In the genomic region with DNA sequence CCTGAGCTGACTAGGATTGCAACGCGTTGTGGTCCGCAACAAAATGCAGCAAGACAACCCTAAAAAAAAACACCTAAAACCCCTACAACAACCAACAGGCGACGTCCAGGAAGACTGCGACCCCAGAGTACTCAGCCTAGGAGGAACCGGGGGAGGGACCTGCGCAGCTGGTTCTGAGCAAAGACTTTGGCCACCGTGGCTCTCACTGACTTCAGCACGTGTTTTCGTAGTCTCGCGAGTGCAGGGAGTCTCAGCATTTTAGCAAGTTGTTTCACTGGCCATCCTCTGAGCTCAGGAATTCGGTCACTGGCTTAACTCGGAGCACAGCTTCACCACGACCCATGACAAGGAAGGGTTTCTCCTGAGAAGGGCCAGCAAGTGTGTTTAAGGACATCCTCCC, we compare ENCODE assay signal across 1 cellular context.
TF ChIP-seq lines count a peak whose summit lies in the region.

No MANE protein-coding gene starts in this region.

TF ChIP-seq in K562, 482 proteins besides CTCF, POLR2A, EP300 and RAD21:
- TF ChIP-seq CHD1 (IDR thresholded peaks at IDR 0.05; ENCODE audit: low read length) (no peak), CHD2 (IDR thresholded peaks at IDR 0.05; ENCODE audit: low read depth, low read length) (peak; percentile 79), MTF1 (CRISPR knock-in tag; IDR thresholded peaks at IDR 0.05; ENCODE audit: borderline replicate concordance) (no peak), ZNF431 (CRISPR knock-in tag; IDR thresholded peaks at IDR 0.05) (no peak), BHLHE40 (IDR thresholded peaks at IDR 0.05; ENCODE audit: low read length) (peak; percentile 18; the same call in 1 of the 2 replicates), RBM22 (IDR thresholded peaks at IDR 0.05; ENCODE audit: low read depth, low read length, poor library complexity, severe bottlenecking) (no peak), POLR2AphosphoS2 (IDR thresholded peaks at IDR 0.05; ENCODE audit: low read length) (no peak), ZNF551 (CRISPR knock-in tag; IDR thresholded peaks at IDR 0.05) (no peak), ZNF583 (CRISPR knock-in tag; IDR thresholded peaks at IDR 0.05) (no peak), NRF1 (conservative IDR thresholded peaks at IDR 0.05 in 1 of 2, IDR thresholded peaks at IDR 0.05 in 1 of 2) (peak; percentile 45 to 55; a peak in 3 of 4 replicates), ZNF785 (CRISPR knock-in tag; IDR thresholded peaks at IDR 0.05) (no peak)
- TF ChIP-seq, protein P1, sequence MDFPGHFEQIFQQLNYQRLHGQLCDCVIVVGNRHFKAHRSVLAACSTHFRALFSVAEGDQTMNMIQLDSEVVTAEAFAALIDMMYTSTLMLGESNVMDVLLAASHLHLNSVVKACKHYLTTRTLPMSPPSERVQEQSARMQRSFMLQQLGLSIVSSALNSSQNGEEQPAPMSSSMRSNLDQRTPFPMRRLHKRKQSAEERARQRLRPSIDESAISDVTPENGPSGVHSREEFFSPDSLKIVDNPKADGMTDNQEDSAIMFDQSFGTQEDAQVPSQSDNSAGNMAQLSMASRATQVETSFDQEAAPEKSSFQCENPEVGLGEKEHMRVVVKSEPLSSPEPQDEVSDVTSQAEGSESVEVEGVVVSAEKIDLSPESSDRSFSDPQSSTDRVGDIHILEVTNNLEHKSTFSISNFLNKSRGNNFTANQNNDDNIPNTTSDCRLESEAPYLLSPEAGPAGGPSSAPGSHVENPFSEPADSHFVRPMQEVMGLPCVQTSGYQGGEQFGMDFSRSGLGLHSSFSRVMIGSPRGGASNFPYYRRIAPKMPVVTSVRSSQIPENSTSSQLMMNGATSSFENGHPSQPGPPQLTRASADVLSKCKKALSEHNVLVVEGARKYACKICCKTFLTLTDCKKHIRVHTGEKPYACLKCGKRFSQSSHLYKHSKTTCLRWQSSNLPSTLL (IDR thresholded peaks at IDR 0.05): no peak
- TF ChIP-seq, protein P2, sequence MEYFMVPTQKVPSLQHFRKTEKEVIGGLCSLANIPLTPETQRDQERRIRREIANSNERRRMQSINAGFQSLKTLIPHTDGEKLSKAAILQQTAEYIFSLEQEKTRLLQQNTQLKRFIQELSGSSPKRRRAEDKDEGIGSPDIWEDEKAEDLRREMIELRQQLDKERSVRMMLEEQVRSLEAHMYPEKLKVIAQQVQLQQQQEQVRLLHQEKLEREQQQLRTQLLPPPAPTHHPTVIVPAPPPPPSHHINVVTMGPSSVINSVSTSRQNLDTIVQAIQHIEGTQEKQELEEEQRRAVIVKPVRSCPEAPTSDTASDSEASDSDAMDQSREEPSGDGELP (CRISPR knock-in tag; IDR thresholded peaks at IDR 0.05; ENCODE audit: borderline replicate concordance): peak; percentile 30; the same call in 1 of the 2 replicates
- TF ChIP-seq, protein P3, sequence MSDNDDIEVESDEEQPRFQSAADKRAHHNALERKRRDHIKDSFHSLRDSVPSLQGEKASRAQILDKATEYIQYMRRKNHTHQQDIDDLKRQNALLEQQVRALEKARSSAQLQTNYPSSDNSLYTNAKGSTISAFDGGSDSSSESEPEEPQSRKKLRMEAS (CRISPR knock-in tag; IDR thresholded peaks at IDR 0.05): peak; percentile 21; the same call in 1 of the 2 replicates
- TF ChIP-seq, protein P4, sequence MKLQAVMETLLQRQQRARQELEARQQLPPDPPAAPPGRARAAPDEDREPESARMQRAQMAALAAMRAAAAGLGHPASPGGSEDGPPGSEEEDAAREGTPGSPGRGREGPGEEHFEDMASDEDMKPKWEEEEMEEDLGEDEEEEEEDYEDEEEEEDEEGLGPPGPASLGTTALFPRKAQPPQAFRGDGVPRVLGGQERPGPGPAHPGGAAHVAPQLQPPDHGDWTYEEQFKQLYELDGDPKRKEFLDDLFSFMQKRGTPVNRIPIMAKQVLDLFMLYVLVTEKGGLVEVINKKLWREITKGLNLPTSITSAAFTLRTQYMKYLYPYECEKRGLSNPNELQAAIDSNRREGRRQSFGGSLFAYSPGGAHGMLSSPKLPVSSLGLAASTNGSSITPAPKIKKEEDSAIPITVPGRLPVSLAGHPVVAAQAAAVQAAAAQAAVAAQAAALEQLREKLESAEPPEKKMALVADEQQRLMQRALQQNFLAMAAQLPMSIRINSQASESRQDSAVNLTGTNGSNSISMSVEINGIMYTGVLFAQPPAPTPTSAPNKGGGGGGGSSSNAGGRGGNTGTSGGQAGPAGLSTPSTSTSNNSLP (IDR thresholded peaks at IDR 0.05; ENCODE audit: borderline replicate concordance, low read depth, low read length): no peak
TF ChIP-seq in K562: peak in this region for 5.
